1 cellular context compared by ENCODE assay signal in the genomic region with DNA sequence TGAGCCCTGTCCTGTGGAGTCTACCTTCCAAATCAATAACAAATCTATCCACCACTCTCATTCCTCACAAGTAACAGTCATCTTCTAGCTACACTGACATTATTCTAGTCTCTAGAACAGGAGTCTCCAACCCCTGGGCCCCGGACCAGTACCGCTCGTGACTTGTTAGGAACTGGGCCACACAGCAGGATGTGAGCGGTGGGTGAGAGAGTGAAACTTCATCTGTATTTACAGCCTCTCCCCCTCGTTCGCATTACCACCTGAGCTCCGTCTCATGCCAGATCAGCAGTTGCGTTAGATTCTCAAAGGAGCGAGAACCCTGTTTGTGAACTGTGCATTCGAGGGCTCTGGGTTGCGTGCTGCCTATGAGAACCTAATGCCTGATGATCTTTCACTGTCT.
TF ChIP-seq lines count a peak whose summit lies in the region.

No MANE protein-coding gene starts in this region.

TF ChIP-seq in WTC11, 78 proteins besides CTCF, POLR2A, EP300 and RAD21 (continued from another document):
- TF ChIP-seq, protein P1, sequence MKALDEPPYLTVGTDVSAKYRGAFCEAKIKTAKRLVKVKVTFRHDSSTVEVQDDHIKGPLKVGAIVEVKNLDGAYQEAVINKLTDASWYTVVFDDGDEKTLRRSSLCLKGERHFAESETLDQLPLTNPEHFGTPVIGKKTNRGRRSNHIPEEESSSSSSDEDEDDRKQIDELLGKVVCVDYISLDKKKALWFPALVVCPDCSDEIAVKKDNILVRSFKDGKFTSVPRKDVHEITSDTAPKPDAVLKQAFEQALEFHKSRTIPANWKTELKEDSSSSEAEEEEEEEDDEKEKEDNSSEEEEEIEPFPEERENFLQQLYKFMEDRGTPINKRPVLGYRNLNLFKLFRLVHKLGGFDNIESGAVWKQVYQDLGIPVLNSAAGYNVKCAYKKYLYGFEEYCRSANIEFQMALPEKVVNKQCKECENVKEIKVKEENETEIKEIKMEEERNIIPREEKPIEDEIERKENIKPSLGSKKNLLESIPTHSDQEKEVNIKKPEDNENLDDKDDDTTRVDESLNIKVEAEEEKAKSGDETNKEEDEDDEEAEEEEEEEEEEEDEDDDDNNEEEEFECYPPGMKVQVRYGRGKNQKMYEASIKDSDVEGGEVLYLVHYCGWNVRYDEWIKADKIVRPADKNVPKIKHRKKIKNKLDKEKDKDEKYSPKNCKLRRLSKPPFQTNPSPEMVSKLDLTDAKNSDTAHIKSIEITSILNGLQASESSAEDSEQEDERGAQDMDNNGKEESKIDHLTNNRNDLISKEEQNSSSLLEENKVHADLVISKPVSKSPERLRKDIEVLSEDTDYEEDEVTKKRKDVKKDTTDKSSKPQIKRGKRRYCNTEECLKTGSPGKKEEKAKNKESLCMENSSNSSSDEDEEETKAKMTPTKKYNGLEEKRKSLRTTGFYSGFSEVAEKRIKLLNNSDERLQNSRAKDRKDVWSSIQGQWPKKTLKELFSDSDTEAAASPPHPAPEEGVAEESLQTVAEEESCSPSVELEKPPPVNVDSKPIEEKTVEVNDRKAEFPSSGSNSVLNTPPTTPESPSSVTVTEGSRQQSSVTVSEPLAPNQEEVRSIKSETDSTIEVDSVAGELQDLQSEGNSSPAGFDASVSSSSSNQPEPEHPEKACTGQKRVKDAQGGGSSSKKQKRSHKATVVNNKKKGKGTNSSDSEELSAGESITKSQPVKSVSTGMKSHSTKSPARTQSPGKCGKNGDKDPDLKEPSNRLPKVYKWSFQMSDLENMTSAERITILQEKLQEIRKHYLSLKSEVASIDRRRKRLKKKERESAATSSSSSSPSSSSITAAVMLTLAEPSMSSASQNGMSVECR (CRISPR knock-in tag; IDR thresholded peaks at IDR 0.05; ENCODE audit: borderline replicate concordance), result no peak
- TF ChIP-seq SMAD4 (CRISPR knock-in tag; IDR thresholded peaks at IDR 0.05) (no peak), JUN (CRISPR knock-in tag; IDR thresholded peaks at IDR 0.05) (no peak), TP53 (CRISPR knock-in tag; IDR thresholded peaks at IDR 0.05) (no peak), ZNF138 (CRISPR knock-in tag; conservative IDR thresholded peaks at IDR 0.05) (no peak)
- TF ChIP-seq, protein P2, sequence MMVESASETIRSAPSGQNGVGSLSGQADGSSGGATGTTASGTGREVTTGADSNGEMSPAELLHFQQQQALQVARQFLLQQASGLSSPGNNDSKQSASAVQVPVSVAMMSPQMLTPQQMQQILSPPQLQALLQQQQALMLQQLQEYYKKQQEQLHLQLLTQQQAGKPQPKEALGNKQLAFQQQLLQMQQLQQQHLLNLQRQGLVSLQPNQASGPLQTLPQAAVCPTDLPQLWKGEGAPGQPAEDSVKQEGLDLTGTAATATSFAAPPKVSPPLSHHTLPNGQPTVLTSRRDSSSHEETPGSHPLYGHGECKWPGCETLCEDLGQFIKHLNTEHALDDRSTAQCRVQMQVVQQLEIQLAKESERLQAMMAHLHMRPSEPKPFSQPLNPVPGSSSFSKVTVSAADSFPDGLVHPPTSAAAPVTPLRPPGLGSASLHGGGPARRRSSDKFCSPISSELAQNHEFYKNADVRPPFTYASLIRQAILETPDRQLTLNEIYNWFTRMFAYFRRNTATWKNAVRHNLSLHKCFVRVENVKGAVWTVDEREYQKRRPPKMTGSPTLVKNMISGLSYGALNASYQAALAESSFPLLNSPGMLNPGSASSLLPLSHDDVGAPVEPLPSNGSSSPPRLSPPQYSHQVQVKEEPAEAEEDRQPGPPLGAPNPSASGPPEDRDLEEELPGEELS (CRISPR knock-in tag; IDR thresholded peaks at IDR 0.05), result no peak
- TF ChIP-seq, protein P3, sequence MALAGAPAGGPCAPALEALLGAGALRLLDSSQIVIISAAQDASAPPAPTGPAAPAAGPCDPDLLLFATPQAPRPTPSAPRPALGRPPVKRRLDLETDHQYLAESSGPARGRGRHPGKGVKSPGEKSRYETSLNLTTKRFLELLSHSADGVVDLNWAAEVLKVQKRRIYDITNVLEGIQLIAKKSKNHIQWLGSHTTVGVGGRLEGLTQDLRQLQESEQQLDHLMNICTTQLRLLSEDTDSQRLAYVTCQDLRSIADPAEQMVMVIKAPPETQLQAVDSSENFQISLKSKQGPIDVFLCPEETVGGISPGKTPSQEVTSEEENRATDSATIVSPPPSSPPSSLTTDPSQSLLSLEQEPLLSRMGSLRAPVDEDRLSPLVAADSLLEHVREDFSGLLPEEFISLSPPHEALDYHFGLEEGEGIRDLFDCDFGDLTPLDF (CRISPR knock-in tag; IDR thresholded peaks at IDR 0.05), result no peak
